ENCODE assay signal across 12 cellular contexts in the genomic region with DNA sequence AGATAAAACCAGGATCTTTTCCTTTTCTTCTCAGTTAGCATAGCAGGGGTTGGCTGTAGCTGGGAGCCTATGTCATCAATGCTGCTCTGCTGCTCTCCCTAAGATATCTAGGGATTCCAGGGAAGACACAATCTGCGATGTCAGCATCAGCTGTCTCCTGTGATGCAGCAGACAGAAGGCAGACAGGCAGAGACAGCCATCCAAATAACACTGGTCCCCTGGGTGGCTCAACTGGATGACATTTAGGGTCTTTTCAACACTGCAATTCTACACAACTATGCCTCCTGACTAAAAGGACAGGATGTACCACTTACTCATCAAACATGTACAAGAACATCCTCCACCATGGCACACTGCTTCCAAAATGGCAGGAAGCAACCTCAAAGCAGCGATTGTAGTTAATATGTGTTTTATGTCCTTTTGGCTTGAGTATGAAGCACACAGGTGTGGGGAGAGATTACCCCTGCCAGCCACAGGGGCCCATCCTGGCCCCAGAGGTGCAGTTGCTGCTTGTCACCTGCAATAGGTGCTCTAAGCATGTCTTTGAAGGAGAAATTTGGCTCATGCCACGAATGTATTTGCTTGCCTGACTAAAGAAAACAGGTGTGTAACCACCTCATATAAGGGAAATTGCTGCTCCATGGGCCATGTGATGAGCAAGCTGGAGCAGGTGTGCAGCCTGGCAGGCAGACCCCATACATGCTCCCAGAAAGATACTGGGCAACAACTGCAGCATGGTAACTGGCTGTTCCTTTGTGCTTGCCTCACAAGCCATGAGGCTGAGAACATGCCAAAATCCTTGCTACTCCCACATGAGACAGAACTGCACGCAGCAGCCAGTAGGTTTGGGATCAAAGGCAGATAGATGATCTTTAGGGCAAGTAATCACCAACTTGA.
DNase-seq lines count a peak whose midpoint lies in the region.
"Had no signal": no experiment of that assay in that cellular context is flagged by ENCODE, and none has a peak within 500 bp of the region (broad histone marks: within the 10 kb centered on the region; RNA-seq: fewer than 3 reads in every experiment).

No MANE protein-coding gene starts in this region.

- H3K27me3 ChIP-seq in adipocyte (replicated peaks; ENCODE audit: control insufficient read depth, insufficient read depth, low read length): no peaks in the 10 kb centered on the region
- H3K27me3 ChIP-seq: MG63 had no signal

- peaks cover 17% of the 10 kb centered on the region for H3K27me3 Mint-ChIP-seq in activated T-helper 1 cell treated with anti-CD3 and anti-CD28 coated beads, Interleukin-12 subunit alpha, Interleukin-12 subunit beta, Interleukin-2, Interleukin-4 antibody, amounts not matched to agents 30 ng/mL and 10 ng/mL and 1 ng/mL, durations not matched to agents 14 hours and 24 hours and 36 hours (ENCODE audit: insufficient read depth)

- DNase-seq in DMS53 (lab: John Stamatoyannopoulos, UW) (peak; percentile 89), NCI-H1105 (lab: John Stamatoyannopoulos, UW) (peak; percentile 58), adipocyte (ENCODE audit: low read depth) (no peak), midbrain (lab: John Stamatoyannopoulos, UW) (peak; percentile 12), middle frontal gyrus (ENCODE audit: extremely low spot score, low spot score) (no peak), 8988T (no peak)
- no peak for DNase-seq in stimulated activated CD4-positive, alpha-beta T cell treated with anti-CD3 and anti-CD28 coated beads, Interleukin-4, amount 100 ng/mL, for 4 hours
- no peak for DNase-seq in activated T-helper 1 cell treated with anti-CD3 and anti-CD28 coated beads, Interleukin-12 subunit alpha, Interleukin-12 subunit beta, Interleukin-2, Interleukin-4 antibody, amounts not matched to agents 30 ng/mL and 10 ng/mL and 1 ng/mL, durations not matched to agents 14 hours and 24 hours and 36 hours (ENCODE audit: low spot score)
- DNase-seq: activated CD8-positive, alpha-beta memory T cell treated with anti-CD3 and anti-CD28 coated beads, Interleukin-2, amount 50 U/mL, for 48 hours; activated naive CD8-positive, alpha-beta T cell treated with anti-CD3 and anti-CD28 coated beads for 36 hours; CD4-positive, CD25-positive, alpha-beta regulatory T cell; MG63 had no signal

- H3K9me3 ChIP-seq in adipocyte (ENCODE audit: control insufficient read depth, low read length): no peaks in the 10 kb centered on the region
- H3K9me3 ChIP-seq: MG63 had no signal

- no peaks in the 10 kb centered on the region for H3K36me3 ChIP-seq in adipocyte (ENCODE audit: control insufficient read depth, insufficient read depth, low read length, severe bottlenecking)
- H3K36me3 ChIP-seq: MG63 had no signal

- H3K4me1 ChIP-seq in adipocyte (ENCODE audit: control insufficient read depth, insufficient read depth, low read length): peaks cover 11% of the 10 kb centered on the region

- H3K36me3 Mint-ChIP-seq in activated T-helper 1 cell treated with anti-CD3 and anti-CD28 coated beads, Interleukin-12 subunit alpha, Interleukin-12 subunit beta, Interleukin-2, Interleukin-4 antibody, amounts not matched to agents 30 ng/mL and 10 ng/mL and 1 ng/mL, durations not matched to agents 14 hours and 24 hours and 36 hours (ENCODE audit: low read depth): no peaks in the 10 kb centered on the region
- H3K36me3 Mint-ChIP-seq: activated naive CD8-positive, alpha-beta T cell treated with anti-CD3 and anti-CD28 coated beads for 36 hours; CD4-positive, CD25-positive, alpha-beta regulatory T cell had no signal

- no peak overlapping the region for H3K4me3 Mint-ChIP-seq in activated T-helper 1 cell treated with anti-CD3 and anti-CD28 coated beads, Interleukin-12 subunit alpha, Interleukin-12 subunit beta, Interleukin-2, Interleukin-4 antibody, amounts not matched to agents 30 ng/mL and 10 ng/mL and 1 ng/mL, durations not matched to agents 14 hours and 24 hours and 36 hours
- H3K4me3 Mint-ChIP-seq: activated naive CD8-positive, alpha-beta T cell treated with anti-CD3 and anti-CD28 coated beads for 36 hours; CD4-positive, CD25-positive, alpha-beta regulatory T cell had no signal

- H3K9ac ChIP-seq in adipocyte (ENCODE audit: low read length): no peak overlapping the region

- peak overlapping the region; percentile 22 for H3K4me3 ChIP-seq in adipocyte (ENCODE audit: low read length)
- H3K4me3 ChIP-seq: MG63 had no signal

- H3K4me1 Mint-ChIP-seq in activated T-helper 1 cell treated with anti-CD3 and anti-CD28 coated beads, Interleukin-12 subunit alpha, Interleukin-12 subunit beta, Interleukin-2, Interleukin-4 antibody, amounts not matched to agents 30 ng/mL and 10 ng/mL and 1 ng/mL, durations not matched to agents 14 hours and 24 hours and 36 hours (ENCODE audit: low read depth): no peaks in the 10 kb centered on the region
- H3K4me1 Mint-ChIP-seq: activated naive CD8-positive, alpha-beta T cell treated with anti-CD3 and anti-CD28 coated beads for 36 hours; CD4-positive, CD25-positive, alpha-beta regulatory T cell had no signal

- no peak overlapping the region for H3K27ac Mint-ChIP-seq in activated T-helper 1 cell treated with anti-CD3 and anti-CD28 coated beads, Interleukin-12 subunit alpha, Interleukin-12 subunit beta, Interleukin-2, Interleukin-4 antibody, amounts not matched to agents 30 ng/mL and 10 ng/mL and 1 ng/mL, durations not matched to agents 14 hours and 24 hours and 36 hours
- H3K27ac Mint-ChIP-seq: activated naive CD8-positive, alpha-beta T cell treated with anti-CD3 and anti-CD28 coated beads for 36 hours; CD4-positive, CD25-positive, alpha-beta regulatory T cell had no signal

- intact Hi-C loops in activated T-helper 1 cell treated with anti-CD3 and anti-CD28 coated beads, Interleukin-12 subunit alpha, Interleukin-12 subunit beta, Interleukin-2, Interleukin-4 antibody, amounts not matched to agents 30 ng/mL and 10 ng/mL and 1 ng/mL, durations not matched to agents 14 hours and 24 hours and 36 hours (cut with micrococcal nuclease): no loop called here

- no peaks in the 10 kb centered on the region for H3K9me3 Mint-ChIP-seq in activated T-helper 1 cell treated with anti-CD3 and anti-CD28 coated beads, Interleukin-12 subunit alpha, Interleukin-12 subunit beta, Interleukin-2, Interleukin-4 antibody, amounts not matched to agents 30 ng/mL and 10 ng/mL and 1 ng/mL, durations not matched to agents 14 hours and 24 hours and 36 hours
- H3K9me3 Mint-ChIP-seq: CD4-positive, CD25-positive, alpha-beta regulatory T cell had no signal

Comparison
In these comparisons a context has a peak if more than half of its experiments do, and no peak if none do; other contexts are left out.
1. DNase-seq: peak in DMS53 (single experiment), NCI-H1105 (single experiment) and midbrain (single experiment); none in adipocyte (single experiment), middle frontal gyrus (single experiment), stimulated activated CD4-positive, alpha-beta T cell treated with anti-CD3 and anti-CD28 coated beads, Interleukin-4, amount 100 ng/mL, for 4 hours (0 of 2), 8988T (single experiment) and activated T-helper 1 cell treated with anti-CD3 and anti-CD28 coated beads, Interleukin-12 subunit alpha, Interleukin-12 subunit beta, Interleukin-2, Interleukin-4 antibody, amounts not matched to agents 30 ng/mL and 10 ng/mL and 1 ng/mL, durations not matched to agents 14 hours and 24 hours and 36 hours (single experiment).